ENCODE assay signal across 8 cellular contexts in the genomic region with DNA sequence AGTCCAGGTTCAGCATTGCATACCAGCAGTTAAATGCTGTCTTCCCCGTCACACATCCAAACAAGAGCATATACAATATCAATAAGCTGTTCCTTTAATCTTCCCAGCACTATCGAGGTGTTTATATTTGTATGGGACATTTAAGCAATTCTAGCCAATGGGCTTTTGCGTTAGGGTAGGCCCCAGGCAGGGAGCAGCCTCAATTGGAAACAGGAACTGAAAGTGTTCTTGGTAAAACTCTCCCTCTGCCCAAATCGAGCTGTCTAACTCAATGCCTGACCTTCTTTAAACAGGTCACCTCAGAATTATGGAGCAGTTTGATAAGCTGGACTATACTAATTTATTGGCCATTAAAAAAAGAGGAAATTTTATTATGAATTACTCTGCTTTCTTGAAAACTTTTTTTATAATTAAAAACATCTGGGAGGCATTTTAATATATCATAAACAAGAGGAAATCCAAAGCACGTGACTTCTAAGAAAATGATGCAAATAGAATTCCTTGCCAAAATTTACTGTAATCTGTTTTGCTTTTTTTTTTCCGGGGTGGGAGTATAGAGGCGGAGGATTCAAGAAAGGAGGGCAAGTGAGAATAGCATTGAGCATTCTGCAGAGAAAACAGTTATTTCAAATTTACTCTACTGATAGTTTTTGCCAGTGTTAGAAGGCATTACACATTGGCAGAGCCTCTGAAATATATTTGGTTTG.
DNase-seq lines count a peak whose midpoint lies in the region; ATAC-seq lines count a peak whose summit lies in the region.

No MANE protein-coding gene starts in this region.

- peak; percentile 80 for DNase-seq in EH (ENCODE audit: low read depth)
- peak; percentile 39 for DNase-seq in amniotic epithelial cell (ENCODE audit: low read depth)
- DNase-seq in lung microvascular endothelial cell (ENCODE audit: low read depth in 2 of 2): peak; percentile 19 to 64
- DNase-seq in activated gamma-delta T cell (lab: John Stamatoyannopoulos, UW): no peak
- DNase-seq in activated CD4-positive, alpha-beta T cell treated with anti-CD3 and anti-CD28 coated beads, Interleukin-2, amount 50 U/mL, for 48 hours: no peak
- DNase-seq in COR-L47 (lab: John Stamatoyannopoulos, UW): no peak

- peak; percentile 93 for ATAC-seq in GM21526 (IDR thresholded peaks at IDR 0.05; ENCODE audit: low FRiP score, unreplicated experiment)
- ATAC-seq in HG03575 (IDR thresholded peaks at IDR 0.05; ENCODE audit: extremely low read depth, insufficient number of reproducible peaks, low FRiP score, unreplicated experiment): peak; percentile 71

Comparison
In these comparisons a context has a peak if more than half of its experiments do, and no peak if none do; other contexts are left out.
1. DNase-seq: peak in EH (single experiment), amniotic epithelial cell (single experiment) and lung microvascular endothelial cell (2 of 2); none in activated gamma-delta T cell (single experiment), activated CD4-positive, alpha-beta T cell treated with anti-CD3 and anti-CD28 coated beads, Interleukin-2, amount 50 U/mL, for 48 hours (0 of 2) and COR-L47 (single experiment).